7 cellular contexts compared by ENCODE assay signal in genomic region chr19:42422576-42423461, GRCh38. TPM values are rescaled to one million over a fixed set of nuclear protein-coding genes. Genes with fewer than 3 reads are reported as not detected.
A peak's percentile ranks its signal among the peaks of the same experiment; 100 is the strongest.
DNase-seq lines count a peak whose midpoint lies in the region; ATAC-seq and TF ChIP-seq lines count a peak whose summit lies in the region.

No MANE protein-coding gene starts in this region.

- H3K9me2 ChIP-seq in OCI-LY1 (ENCODE audit: low read depth, low read length), result no peaks in the 10 kb centered on the region

- no peaks in the 10 kb centered on the region for H3K9me3 Mint-ChIP-seq in progenitor cell of endocrine pancreas (ENCODE audit: low read depth)

- TF ChIP-seq CTCF in OCI-LY1 (IDR thresholded peaks at IDR 0.05; ENCODE audit: low read length) (0 out of 2 replicates have a peak, but pooled peaks have one; percentile 7), progenitor cell of endocrine pancreas (IDR thresholded peaks at IDR 0.05; ENCODE audit: unreplicated experiment) (no peak)

- intact Hi-C loops in Right ventricle myocardium superior (cut with DNase I), result no loop called here

- H3F3A ChIP-seq in OCI-LY1 (ENCODE audit: insufficient read depth, low read length), result no peaks in the 10 kb centered on the region

- H3K27me3 Mint-ChIP-seq in progenitor cell of endocrine pancreas, result peaks cover 36% of the 10 kb centered on the region

- peaks cover 33% of the 10 kb centered on the region for H3K4me1 ChIP-seq in OCI-LY1 (ENCODE audit: insufficient read depth, low read length, severe bottlenecking)

- peaks cover 11% of the 10 kb centered on the region for H3K4me1 Mint-ChIP-seq in progenitor cell of endocrine pancreas (ENCODE audit: low read depth)

- H3K4me3 Mint-ChIP-seq in progenitor cell of endocrine pancreas (ENCODE audit: low read depth), result peak overlapping the region; percentile 78

- peak; percentile 34 for DNase-seq in activated gamma-delta T cell treated with anti-CD3 and anti-CD28 coated beads, Interleukin-2, amount 50 U/mL, for 16 hours (ENCODE audit: low read depth)
- DNase-seq in Right ventricle myocardium superior, result no peak
- DNase-seq in progenitor cell of endocrine pancreas (ENCODE audit: low spot score, unreplicated experiment), result peak; percentile 36
- no peak for DNase-seq in NCI-H1436 treated with DMSO at 0.1 percent for 48 hours (lab: John Stamatoyannopoulos, UW)

- H3K4me3 ChIP-seq in OCI-LY1 (ENCODE audit: low read depth, low read length, poor library complexity, severe bottlenecking), result peak overlapping the region; percentile 73

- no peaks in the 10 kb centered on the region for H4K20me1 ChIP-seq in OCI-LY1 (ENCODE audit: insufficient read depth, low read length)

- no peak overlapping the region for H2AFZ ChIP-seq in OCI-LY1 (ENCODE audit: low read length)

- H3K36me3 Mint-ChIP-seq in progenitor cell of endocrine pancreas (ENCODE audit: insufficient read depth), result peaks cover 1% of the 10 kb centered on the region

- peak overlapping the region; percentile 80 for H3K9ac ChIP-seq in OCI-LY1 (ENCODE audit: low read length)

- H3K79me2 ChIP-seq in OCI-LY1 (ENCODE audit: insufficient read depth, low read length), result no peaks in the 10 kb centered on the region

- no peaks in the 10 kb centered on the region for H3K9me3 ChIP-seq in OCI-LY1 (ENCODE audit: low read length)

- peak overlapping the region; percentile 83 for H3K27ac ChIP-seq in OCI-LY1 (ENCODE audit: low read depth, low read length, poor library complexity, severe bottlenecking)

- H3K27me3 ChIP-seq in OCI-LY1 (ENCODE audit: insufficient read depth, low read length), result no peaks in the 10 kb centered on the region

- H3K27ac Mint-ChIP-seq in progenitor cell of endocrine pancreas, result no peak overlapping the region

- H3K4me2 ChIP-seq in OCI-LY1 (ENCODE audit: low read length), result peak overlapping the region; percentile 79

- peaks cover 6% of the 10 kb centered on the region; the same call in 1 of the 2 replicates for H3K36me3 ChIP-seq in OCI-LY1 (ENCODE audit: insufficient read depth, low read length)

- ATAC-seq in GM18873 (IDR thresholded peaks at IDR 0.05; ENCODE audit: low FRiP score, unreplicated experiment) (peak; percentile 27), HG02943 (IDR thresholded peaks at IDR 0.05; ENCODE audit: low read depth, unreplicated experiment) (peak; percentile 31), Right ventricle myocardium superior (ENCODE audit: poor library complexity) (peak; percentile 18)

RNA-seq across cellular contexts. Expression of gene LIPE, which starts 4.4 kb away (rescaled TPM):
- 61.4 TPM for total RNA-seq in Right ventricle myocardium superior
- total RNA-seq in progenitor cell of endocrine pancreas, result 12.8 and 13.4 TPM in 2 replicates

RNA-seq across cellular contexts. Expression of gene CXCL17, which starts 19.9 kb away (rescaled TPM):
- total RNA-seq in Right ventricle myocardium superior, result not detected
- total RNA-seq in progenitor cell of endocrine pancreas, result 0.48 and 0.64 TPM in 2 replicates

RNA-seq across cellular contexts. Expression of gene CNFN, which starts 32.7 kb away (rescaled TPM):
- total RNA-seq in Right ventricle myocardium superior (1.1 TPM), progenitor cell of endocrine pancreas (2.8 and 2.9 TPM in 2 replicates)

Comparison
In these comparisons a context has a peak if more than half of its experiments do, and no peak if none do; other contexts are left out.
1. DNase-seq: peak in activated gamma-delta T cell treated with anti-CD3 and anti-CD28 coated beads, Interleukin-2, amount 50 U/mL, for 16 hours (single experiment) and progenitor cell of endocrine pancreas (single experiment); none in Right ventricle myocardium superior (single experiment) and NCI-H1436 treated with DMSO at 0.1 percent for 48 hours (single experiment).
2. Peak in every context shown above with its lines, with median percentiles within 50 percentile points of each other: ATAC-seq.